ENCODE assay signal across 10 cellular contexts in genomic region chrX:125998432-125998831, GRCh38.
A peak's percentile ranks its signal among the peaks of the same experiment; 100 is the strongest.
DNase-seq lines count a peak whose midpoint lies in the region; ATAC-seq, FAIRE-seq and TF ChIP-seq lines count a peak whose summit lies in the region.
"Had no signal": no experiment of that assay in that cellular context is flagged by ENCODE, and none has a peak within 500 bp of the region (broad histone marks: within the 10 kb centered on the region; RNA-seq: fewer than 3 reads in every experiment).

No MANE protein-coding gene starts in this region.

- peak; percentile 68 to 79 for TF ChIP-seq RAD21 in H1 (IDR thresholded peaks at IDR 0.05 in 1 of 2, conservative IDR thresholded peaks at IDR 0.05 in 1 of 2; ENCODE audit: low read depth in 2 of 2, low read length in 2 of 2)

- no peak overlapping the region for H2AK5ac ChIP-seq in H1 (ENCODE audit: low read depth, low read length)

- intact Hi-C loops in psoas muscle (cut with DNase I) = no loop called here
- intact Hi-C loops in esophagus squamous epithelium (cut with DNase I) = no loop called here

- no peaks in the 10 kb centered on the region for H3K27me3 ChIP-seq in H1 (replicated peaks in 1 of 4; ENCODE audit: control insufficient read depth in 3 of 4, extremely low read depth in 1 of 4, insufficient read depth in 3 of 4, low read length in 3 of 4)
- H3K27me3 ChIP-seq in psoas muscle (ENCODE audit: insufficient read depth in 3 of 3, low read length in 2 of 3) = no peaks in the 10 kb centered on the region
- H3K27me3 ChIP-seq in esophagus squamous epithelium = no peaks in the 10 kb centered on the region

- no peak overlapping the region for H4K5ac ChIP-seq in H1 (ENCODE audit: insufficient read length, low read depth, low read length)

- H4K8ac ChIP-seq in H1 (ENCODE audit: extremely low read depth, insufficient read depth, low read length) = no peak overlapping the region

- no peak overlapping the region for H4K91ac ChIP-seq in H1 (replicated peaks; ENCODE audit: insufficient read length, low read length)

- CTCF ChIA-PET in H1 (lab: Charles Lee; ENCODE audit: partially characterized antibody) = interaction anchor here (0.8 to 2.4 kb wide), 8 partner anchors 9 to 539 kb away, joined by 3 to 11 read pairs (median 4); no protein-coding TSS in a partner anchor

- H3K23me2 ChIP-seq in H1 (ENCODE audit: low read depth, low read length) = no peaks in the 10 kb centered on the region

- H2AFZ ChIP-seq in H1 (ENCODE audit: low read length) = no peak overlapping the region

- H3K4me3 ChIP-seq in H1 (ENCODE audit: extremely low read depth in 1 of 4, insufficient read depth in 2 of 4, low read depth in 3 of 4, low read length in 4 of 4) (no peak overlapping the region), psoas muscle (no peak overlapping the region), esophagus squamous epithelium (no peak overlapping the region)

- H3K36me3 ChIP-seq in H1 (ENCODE audit: control insufficient read depth in 2 of 4, insufficient read depth in 4 of 4, low read length in 3 of 4) (no peaks in the 10 kb centered on the region), psoas muscle (ENCODE audit: insufficient read depth in 1 of 2, low read depth in 1 of 2) (no peaks in the 10 kb centered on the region), esophagus squamous epithelium (no peaks in the 10 kb centered on the region)

- TF ChIP-seq CTCF in H1 (IDR thresholded peaks at IDR 0.05; ENCODE audit: control extremely low read depth in 1 of 3, insufficient read depth in 1 of 3, low read depth in 1 of 3, low read length in 3 of 3) = peak in 2 of 3 experiments; percentile 42 to 60; a peak in 2 of 4 replicates
- TF ChIP-seq CTCF in psoas muscle (IDR thresholded peaks at IDR 0.05) = peak; percentile 9
- peak in 1 of 6 experiments; percentile 8 for TF ChIP-seq CTCF in esophagus squamous epithelium (IDR thresholded peaks at IDR 0.05)

- FAIRE-seq in H1 (lab: Jason Lieb, UNC) = peak; percentile 95

- no peaks in the 10 kb centered on the region for H3K4me1 ChIP-seq in H1 (replicated peaks in 1 of 4; ENCODE audit: control insufficient read depth in 3 of 4, insufficient read depth in 4 of 4, low read length in 3 of 4)
- H3K4me1 ChIP-seq in psoas muscle = no peaks in the 10 kb centered on the region
- H3K4me1 ChIP-seq in esophagus squamous epithelium = no peaks in the 10 kb centered on the region

- no peak overlapping the region for H2BK12ac ChIP-seq in H1 (ENCODE audit: low read depth, low read length)

- no peak overlapping the region for H3K14ac ChIP-seq in H1 (ENCODE audit: insufficient read length)

- no peaks in the 10 kb centered on the region for H4K20me1 ChIP-seq in H1 (replicated peaks in 1 of 2; ENCODE audit: control insufficient read depth in 1 of 2, insufficient read depth in 2 of 2, low read length in 2 of 2)

- POLR2A ChIA-PET in H1 (lab: Charles Lee; ENCODE audit: partially characterized antibody) = no interaction called here

- no peak overlapping the region for H3K18ac ChIP-seq in H1 (ENCODE audit: extremely low read depth, low read length)

- no peak for TF ChIP-seq EP300 in H1 (IDR thresholded peaks at IDR 0.05; ENCODE audit: borderline replicate concordance in 1 of 2, low read depth in 2 of 2, low read length in 2 of 2)

- no peak overlapping the region for H3K27ac ChIP-seq in H1 (ENCODE audit: low read depth, low read length)
- no peak overlapping the region for H3K27ac ChIP-seq in psoas muscle
- no peak overlapping the region for H3K27ac ChIP-seq in esophagus squamous epithelium

- H3K9me3 ChIP-seq in H1 (ENCODE audit: insufficient read depth in 2 of 2, low read depth in 1 of 2, low read length in 1 of 2) = no peaks in the 10 kb centered on the region
- H3K9me3 ChIP-seq in psoas muscle = no peaks in the 10 kb centered on the region
- no peaks in the 10 kb centered on the region for H3K9me3 ChIP-seq in esophagus squamous epithelium

- ATAC-seq in psoas muscle = no peak
- ATAC-seq: Right ventricle myocardium inferior; stimulated activated naive CD8-positive, alpha-beta T cell treated with anti-CD3 and anti-CD28 coated beads, Interleukin-15, amount 100 ng/mL, for 72 hours had no signal

- no peak overlapping the region for H3K4ac ChIP-seq in H1 (replicated peaks; ENCODE audit: insufficient read length, low read depth, low read length)

- H2BK120ac ChIP-seq in H1 (replicated peaks; ENCODE audit: low read depth, low read length) = no peak overlapping the region

- no peak overlapping the region for H2BK15ac ChIP-seq in H1 (ENCODE audit: low read length)

- TF ChIP-seq POLR2A in H1 (IDR thresholded peaks at IDR 0.05; ENCODE audit: control extremely low read depth in 1 of 2, low read depth in 2 of 2, low read length in 2 of 2) (no peak), esophagus squamous epithelium (IDR thresholded peaks at IDR 0.05) (no peak)

- no peak overlapping the region for H3K23ac ChIP-seq in H1 (ENCODE audit: insufficient read length)

- H3K4me2 ChIP-seq in H1 (ENCODE audit: insufficient read depth in 1 of 2, low read depth in 2 of 2, low read length in 2 of 2) = no peak overlapping the region

- H3K79me1 ChIP-seq in H1 (ENCODE audit: low read depth, low read length) = no peaks in the 10 kb centered on the region

- H3K79me2 ChIP-seq in H1 (ENCODE audit: control insufficient read depth in 1 of 2, insufficient read depth in 2 of 2, low read length in 2 of 2) = no peaks in the 10 kb centered on the region

- 13% methylated on average over 2 of the region's 2 CpGs; no CpG with 5 or more reads in 1 of the 2 experiments for WGBS in H1 (ENCODE audit: extremely low coverage in 1 of 2, insufficient coverage in 1 of 2, insufficient read length in 1 of 2, insufficient replicate concordance in 2 of 2, low coverage in 1 of 2, low lambda C conversion rate in 2 of 2, missing lambda C conversion rate in 1 of 2), 2 experiments
- WGBS in psoas muscle, 3 donors = 7 to 39% (median 9%) methylated on average over 2 of the region's 2 CpGs
- WGBS in esophagus squamous epithelium, 2 donors = 3 to 14% methylated on average over 2 of the region's 2 CpGs

- H3K9ac ChIP-seq in H1 (replicated peaks in 1 of 4; ENCODE audit: extremely low read depth in 1 of 4, low read depth in 3 of 4, low read length in 3 of 4) = no peak overlapping the region

- H2BK20ac ChIP-seq in H1 (ENCODE audit: low read length) = no peak overlapping the region

- DNase-seq in NCI-H1417 (lab: John Stamatoyannopoulos, UW) (peak in 2 of 3 experiments; percentile 11 to 69), NCI-H1417 treated with DMSO at 0.1 percent for 48 hours (lab: John Stamatoyannopoulos, UW) (no peak), NCI-H460 (ENCODE audit: extremely low read depth, low read depth) (peak; percentile 2), H1 (ENCODE audit: low read depth in 1 of 2, low spot score in 2 of 2) (no peak), psoas muscle (no peak), esophagus squamous epithelium (lab: John Stamatoyannopoulos, UW) (no peak), NCI-H345 treated with DMSO at 0.1 percent for 48 hours (lab: John Stamatoyannopoulos, UW; ENCODE audit: unreplicated experiment) (no peak), T-helper 1 cell (no peak)
- DNase-seq: stimulated activated naive CD8-positive, alpha-beta T cell treated with anti-CD3 and anti-CD28 coated beads, Interleukin-15, amount 100 ng/mL, for 72 hours had no signal

- H2BK5ac ChIP-seq in H1 (ENCODE audit: low read depth, low read length) = no peak overlapping the region

- no peak overlapping the region for H3K56ac ChIP-seq in H1 (replicated peaks; ENCODE audit: insufficient read length, low read depth, low read length)

TF ChIP-seq in H1, 55 proteins besides CTCF, POLR2A, EP300 and RAD21:
- no peak for TF ChIP-seq TCF12 (IDR thresholded peaks at IDR 0.05; ENCODE audit: low read depth, low read length)
- no peak for TF ChIP-seq FOSL1 (IDR thresholded peaks at IDR 0.05; ENCODE audit: insufficient read depth, low read depth, low read length)
- TF ChIP-seq SUZ12 (IDR thresholded peaks at IDR 0.05; ENCODE audit: low read length) = no peak
- no peak for TF ChIP-seq CTBP2 (IDR thresholded peaks at IDR 0.05; ENCODE audit: borderline replicate concordance, insufficient read depth, insufficient read length, low read length)
- no peak for TF ChIP-seq CBX8 (IDR thresholded peaks at IDR 0.05; ENCODE audit: borderline replicate concordance, low read depth, low read length)
- TF ChIP-seq GTF2F1 (IDR thresholded peaks at IDR 0.05; ENCODE audit: borderline replicate concordance, low read depth, low read length) = no peak
- no peak for TF ChIP-seq SRF (IDR thresholded peaks at IDR 0.05; ENCODE audit: low read depth, low read length)
- TF ChIP-seq SAP30 (IDR thresholded peaks at IDR 0.05; ENCODE audit: insufficient read depth, insufficient replicate concordance, low read length) = no peak
- no peak for TF ChIP-seq EZH2 (IDR thresholded peaks at IDR 0.05; ENCODE audit: low read depth, low read length, severe bottlenecking)
- no peak for TF ChIP-seq RFX5 (IDR thresholded peaks at IDR 0.05; ENCODE audit: borderline replicate concordance, low read depth, low read length)
- TF ChIP-seq HDAC6 (IDR thresholded peaks at IDR 0.05; ENCODE audit: low read depth, low read length) = no peak
- no peak for TF ChIP-seq HDAC2 (IDR thresholded peaks at IDR 0.05; ENCODE audit: borderline replicate concordance in 1 of 2, low read depth in 2 of 2, low read length in 2 of 2)
- no peak for TF ChIP-seq SP4 (IDR thresholded peaks at IDR 0.05; ENCODE audit: low read length)
- no peak for TF ChIP-seq POU5F1 (IDR thresholded peaks at IDR 0.05; ENCODE audit: low read depth, low read length)
- TF ChIP-seq NRF1 (IDR thresholded peaks at IDR 0.05; ENCODE audit: low read depth, low read length) = no peak

Comparison
In these comparisons a context has a peak if more than half of its experiments do, and no peak if none do; other contexts are left out.
1. DNase-seq: peak in NCI-H1417 (2 of 3) and NCI-H460 (single experiment); none in NCI-H1417 treated with DMSO at 0.1 percent for 48 hours (single experiment), H1 (0 of 2), psoas muscle (0 of 2), esophagus squamous epithelium (single experiment), NCI-H345 treated with DMSO at 0.1 percent for 48 hours (single experiment) and T-helper 1 cell (0 of 5).